1 cellular context compared by ENCODE assay signal in the genomic region with DNA sequence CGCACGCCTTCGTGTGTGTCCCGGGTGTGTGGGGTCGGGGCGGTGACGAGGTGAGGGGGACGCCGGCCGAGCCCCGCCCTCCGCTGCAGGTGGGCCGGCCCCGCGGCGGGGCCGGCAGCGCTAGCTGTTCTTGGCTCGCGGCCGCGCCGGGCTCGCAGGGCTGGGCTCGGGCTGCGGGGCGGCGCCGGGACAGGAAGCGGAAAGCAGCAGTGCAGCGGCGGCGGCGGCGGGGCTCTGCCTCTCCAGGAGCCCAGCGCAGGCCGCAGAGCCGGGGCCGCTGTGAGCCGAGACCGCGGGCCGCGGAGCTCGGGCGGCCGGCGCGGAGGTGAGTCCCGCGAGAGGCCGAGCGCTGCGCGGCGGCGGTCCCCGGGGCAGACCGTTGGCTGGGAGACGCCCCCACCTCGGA.
TF ChIP-seq lines count a peak whose summit lies in the region.

A gene (plus strand): TSS at position 209 of the 406 bp plus-strand sequence. CDS start 9,444 bp downstream, outside the sequence.

TF ChIP-seq in H1, 55 proteins besides CTCF, POLR2A, EP300 and RAD21 (continued from another document):
- TF ChIP-seq, protein P1, sequence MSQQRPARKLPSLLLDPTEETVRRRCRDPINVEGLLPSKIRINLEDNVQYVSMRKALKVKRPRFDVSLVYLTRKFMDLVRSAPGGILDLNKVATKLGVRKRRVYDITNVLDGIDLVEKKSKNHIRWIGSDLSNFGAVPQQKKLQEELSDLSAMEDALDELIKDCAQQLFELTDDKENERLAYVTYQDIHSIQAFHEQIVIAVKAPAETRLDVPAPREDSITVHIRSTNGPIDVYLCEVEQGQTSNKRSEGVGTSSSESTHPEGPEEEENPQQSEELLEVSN (IDR thresholded peaks at IDR 0.05), result 0 out of 2 replicates have a peak, but pooled peaks have one; percentile 7
- TF ChIP-seq ASH2L (IDR thresholded peaks at IDR 0.05; ENCODE audit: low read length) (no peak), KDM5A (IDR thresholded peaks at IDR 0.05; ENCODE audit: low read length) (no peak), EGR1 (IDR thresholded peaks at IDR 0.05; ENCODE audit: borderline replicate concordance, low read depth, low read length) (no peak), CREB1 (IDR thresholded peaks at IDR 0.05) (peak; percentile 49), PHF8 (conservative IDR thresholded peaks at IDR 0.05; ENCODE audit: low read depth, low read length) (peak; percentile 69; the same call in 1 of the 2 replicates)
